23 cellular contexts compared by ENCODE assay signal in genomic region chr7:115548756-115549155, GRCh38.
"Had no signal": no experiment of that assay in that cellular context is flagged by ENCODE, and none has a peak within 500 bp of the region (broad histone marks: within the 10 kb centered on the region; RNA-seq: fewer than 3 reads in every experiment).

No MANE protein-coding gene starts in this region.

- ATAC-seq: activated T-cell treated with anti-CD3 and anti-CD28 coated beads, Interleukin-2, amount 50 U/mL, for 72 hours; heart right ventricle; left lung; naive thymus-derived CD4-positive, alpha-beta T cell; sciatic nerve; T-helper 17 cell had no signal

- H3K36me3 ChIP-seq: brain microvascular endothelial cell, esophagus muscularis mucosa, heart right ventricle, left lung had no signal

- DNase-seq: activated CD4-positive, alpha-beta memory T cell treated with anti-CD3 and anti-CD28 coated beads, Interleukin-2, amount 10 ng/mL, durations not matched to agents 7 days and 5 days; activated CD4-positive, alpha-beta T cell treated with anti-CD3 and anti-CD28 coated beads for 4 hours; activated CD4-positive, CD25-positive, alpha-beta regulatory T cell; activated effector memory CD4-positive, alpha-beta T cell treated with Interleukin-2 at 50 U/mL for 16 hours; activated naive CD4-positive, alpha-beta T cell treated with anti-CD3 and anti-CD28 coated beads for 36 hours; activated T-cell treated with anti-CD3 and anti-CD28 coated beads, Interleukin-2, amount 50 U/mL, for 72 hours; brain microvascular endothelial cell; caudate nucleus; heart right ventricle; kidney glomerular epithelial cell; left lung; naive thymus-derived CD4-positive, alpha-beta T cell; occipital lobe; posterior cingulate gyrus; stimulated activated CD4-positive, alpha-beta T cell treated with anti-CD3 and anti-CD28 coated beads, Interleukin-2, amount 100 ng/mL, for 48 hours; stimulated activated naive CD4-positive, alpha-beta T cell; SW 1271; T-helper 17 cell; testis; trophoblast cell had no signal

- H3K4me1 ChIP-seq: esophagus muscularis mucosa, heart right ventricle, left lung, testis had no signal

- H3K27me3 ChIP-seq: brain microvascular endothelial cell, esophagus muscularis mucosa, heart right ventricle, left lung, testis had no signal

- H3K27ac ChIP-seq: brain microvascular endothelial cell, esophagus muscularis mucosa, heart right ventricle, left lung, testis had no signal

- H3K4me3 ChIP-seq: esophagus muscularis mucosa, heart right ventricle, left lung, lung, testis had no signal
